Comparison of ENCODE assay signal across 25 cellular contexts in genomic region chr9:117000196-117000723, GRCh38.
"Had no signal": no experiment of that assay in that cellular context is flagged by ENCODE, and none has a peak within 500 bp of the region (broad histone marks: within the 10 kb centered on the region; RNA-seq: fewer than 3 reads in every experiment).

No MANE protein-coding gene starts in this region.

- H3K27ac Mint-ChIP-seq: mesothelial cell of epicardium; naive thymus-derived CD4-positive, alpha-beta T cell; nephron progenitor cell; stimulated activated memory B cell treated with anti-CD40 and anti-IgM and Interleukin-4, amounts not matched to agents 10 μg/mL and 1 μg/mL and 100 μg/mL, for 72 hours had no signal

- H3K9me3 Mint-ChIP-seq: mesothelial cell of epicardium, nephron progenitor cell had no signal

- H3K4me1 Mint-ChIP-seq: mesothelial cell of epicardium; naive thymus-derived CD4-positive, alpha-beta T cell; nephron progenitor cell; stimulated activated memory B cell treated with anti-CD40 and anti-IgM and Interleukin-4, amounts not matched to agents 10 μg/mL and 1 μg/mL and 100 μg/mL, for 72 hours had no signal

- H3K27me3 Mint-ChIP-seq: naive thymus-derived CD4-positive, alpha-beta T cell; stimulated activated memory B cell treated with anti-CD40 and anti-IgM and Interleukin-4, amounts not matched to agents 10 μg/mL and 1 μg/mL and 100 μg/mL, for 72 hours had no signal

- H3K4me3 Mint-ChIP-seq: mesothelial cell of epicardium; naive thymus-derived CD4-positive, alpha-beta T cell; nephron progenitor cell; stimulated activated memory B cell treated with anti-CD40 and anti-IgM and Interleukin-4, amounts not matched to agents 10 μg/mL and 1 μg/mL and 100 μg/mL, for 72 hours had no signal

- DNase-seq: dermis blood vessel endothelial cell; effector memory CD4-positive, alpha-beta T cell; foreskin keratinocyte; glutamatergic neuron; heart right ventricle; hippocampal formation; islet precursor cell; left cardiac atrium; left lung; mesenchymal stem cell; naive thymus-derived CD4-positive, alpha-beta T cell; nephron progenitor cell; nucleus accumbens; right cardiac atrium; spleen; stimulated activated CD4-positive, alpha-beta T cell treated with anti-CD3 and anti-CD28 coated beads, Interleukin-4, amount 100 ng/mL, for 4 hours; stimulated activated naive CD8-positive, alpha-beta T cell treated with anti-CD3 and anti-CD28 coated beads, Interleukin-15, Interleukin-2, amounts not matched to agents 100 U/mL and 50 U/mL, for 24 hours; testis; tibial artery; upper lobe of left lung had no signal

- FAIRE-seq: endothelial cell of umbilical vein, urothelium cell line had no signal

- H3K36me3 Mint-ChIP-seq: mesothelial cell of epicardium; naive thymus-derived CD4-positive, alpha-beta T cell; stimulated activated memory B cell treated with anti-CD40 and anti-IgM and Interleukin-4, amounts not matched to agents 10 μg/mL and 1 μg/mL and 100 μg/mL, for 72 hours had no signal

- ATAC-seq: foreskin keratinocyte; gastroesophageal sphincter; heart right ventricle; left cardiac atrium; left lung; naive thymus-derived CD4-positive, alpha-beta T cell; right cardiac atrium; stimulated activated memory B cell treated with anti-CD40 and anti-IgM and Interleukin-4, amounts not matched to agents 10 μg/mL and 1 μg/mL and 100 μg/mL, for 72 hours; stimulated activated naive CD8-positive, alpha-beta T cell treated with anti-CD3 and anti-CD28 coated beads, Interleukin-15, Interleukin-2, amounts not matched to agents 100 U/mL and 50 U/mL, for 24 hours had no signal
